ENCODE assay signal across 9 cellular contexts in genomic region chr4:101192244-101192643, GRCh38.
DNase-seq lines count a peak whose midpoint lies in the region; ATAC-seq and TF ChIP-seq lines count a peak whose summit lies in the region.
"Had no signal": no experiment of that assay in that cellular context is flagged by ENCODE, and none has a peak within 500 bp of the region (broad histone marks: within the 10 kb centered on the region; RNA-seq: fewer than 3 reads in every experiment).

No MANE protein-coding gene starts in this region.

- no peaks in the 10 kb centered on the region for H3K27me3 Mint-ChIP-seq in immature natural killer cell (ENCODE audit: low read depth in 3 of 3)

- H3K9me1 ChIP-seq in IMR-90 (ENCODE audit: insufficient read depth, low read length): 0 out of 2 replicates have a peak, but pooled peaks cover under 1% of the 10 kb centered on the region

- CTCF ChIA-PET in IMR-90 (lab: Yijun Ruan, JAX): no interaction called here

- H3K27ac ChIP-seq in IMR-90 (ENCODE audit: insufficient read depth, low read length) (no peak overlapping the region), tibial nerve (peak overlapping the region; percentile 37 to 78 (median 59))
- H3K27ac ChIP-seq: epithelial cell of prostate had no signal

- H3K4me1 ChIP-seq in IMR-90 (ENCODE audit: control insufficient read depth, insufficient read depth, low read length): peaks cover 4% of the 10 kb centered on the region
- peaks cover 0 to 47% (median 10%) of the 10 kb centered on the region in 4 donors for H3K4me1 ChIP-seq in tibial nerve

- H2BK5ac ChIP-seq in IMR-90 (ENCODE audit: low read depth, low read length, poor library complexity, severe bottlenecking): no peak overlapping the region

- H2AK5ac ChIP-seq in IMR-90 (ENCODE audit: low read depth, low read length): no peak overlapping the region

- H3K9ac ChIP-seq in IMR-90 (ENCODE audit: low read depth, low read length): no peak overlapping the region

- POLR2A ChIA-PET in IMR-90 (lab: Charles Lee; ENCODE audit: unreplicated experiment): no interaction called here

- H3K27me3 ChIP-seq in IMR-90 (ENCODE audit: control insufficient read depth, insufficient read depth, low read length): no peaks in the 10 kb centered on the region
- no peaks in the 10 kb centered on the region for H3K27me3 ChIP-seq in tibial nerve

- intact Hi-C loops in IMR-90 (cut with micrococcal nuclease): no loop called here

- ATAC-seq in GM21528 (IDR thresholded peaks at IDR 0.05; ENCODE audit: low FRiP score, unreplicated experiment): peak; percentile 84
- ATAC-seq in IMR-90 (ENCODE audit: low read depth): peak; percentile 34
- no peak for ATAC-seq in HG02973 (IDR thresholded peaks at IDR 0.05; ENCODE audit: unreplicated experiment)

- no peak for TF ChIP-seq EP300 in tibial nerve (IDR thresholded peaks at IDR 0.05)

- H2BK20ac ChIP-seq in IMR-90 (ENCODE audit: low read depth, low read length): no peak overlapping the region

- H2AK9ac ChIP-seq in IMR-90 (replicated peaks; ENCODE audit: low read depth, low read length, poor library complexity): no peak overlapping the region

- TF ChIP-seq RAD21 in IMR-90 (IDR thresholded peaks at IDR 0.05; ENCODE audit: low read length): no peak

- H4K20me1 ChIP-seq in IMR-90 (ENCODE audit: insufficient read depth, low read length): no peaks in the 10 kb centered on the region

- no peak for DNase-seq in IMR-90
- DNase-seq in immature natural killer cell: no peak
- DNase-seq in tibial nerve (ENCODE audit: low spot score in 2 of 2): no peak
- no peak for DNase-seq in foreskin melanocyte
- no peak for DNase-seq in NCI-H774 (lab: John Stamatoyannopoulos, UW)
- DNase-seq: NK-92 treated with Interleukin-12 subunit alpha and Interleukin-12 subunit beta, amount 100 ng/mL, for 24 hours had no signal

- dilution Hi-C loops in IMR-90 (cut with HindIII; ENCODE audit: low sequenced_read_pairs, unreplicated experiment): no loop called here

- H2BK15ac ChIP-seq in IMR-90 (ENCODE audit: low read depth, low read length): no peak overlapping the region

- H3K18ac ChIP-seq in IMR-90 (ENCODE audit: low read depth, low read length): no peak overlapping the region

- peak overlapping the region; percentile 10; the same call in 1 of the 2 replicates for H3K4me2 ChIP-seq in IMR-90 (ENCODE audit: low read depth, low read length)

- no peak overlapping the region for H2AFZ ChIP-seq in IMR-90 (replicated peaks; ENCODE audit: low read length, poor library complexity)

- no peaks in the 10 kb centered on the region for H3K9me3 Mint-ChIP-seq in immature natural killer cell

- no peak overlapping the region for H2BK120ac ChIP-seq in IMR-90 (ENCODE audit: low read depth, low read length)

- H3K14ac ChIP-seq in IMR-90 (replicated peaks; ENCODE audit: low read depth, low read length): no peak overlapping the region

- no peak overlapping the region for H4K8ac ChIP-seq in IMR-90 (ENCODE audit: low read depth in 2 of 2, low read length in 2 of 2)

- no peak overlapping the region for H3K4ac ChIP-seq in IMR-90 (ENCODE audit: low read depth, low read length)

- H4K5ac ChIP-seq in IMR-90 (ENCODE audit: low read depth, low read length): no peak overlapping the region

- H3K56ac ChIP-seq in IMR-90 (ENCODE audit: extremely low read depth, insufficient read depth, low read length): no peak overlapping the region

- no peaks in the 10 kb centered on the region for H3K36me3 ChIP-seq in IMR-90 (ENCODE audit: control insufficient read depth, insufficient read depth, low read length)
- H3K36me3 ChIP-seq in tibial nerve: peaks cover 0 to 10% (median 0%) of the 10 kb centered on the region in 3 donors

- in situ Hi-C loops in IMR-90 (cut with MboI; ENCODE audit: low sequenced_read_pairs): no loop called here

- H3K79me1 ChIP-seq in IMR-90 (ENCODE audit: low read depth in 1 of 2, low read length in 2 of 2): peaks cover 22 to 31% of the 10 kb centered on the region in 2 experiments

- H3K4me3 ChIP-seq in IMR-90 (ENCODE audit: insufficient read depth, low read depth, low read length) (no peak overlapping the region), tibial nerve (peak overlapping the region in 1 of 4 donors; percentile 4)

- H4K91ac ChIP-seq in IMR-90 (ENCODE audit: insufficient read depth, low read depth, low read length): no peak overlapping the region

- TF ChIP-seq POLR2A in IMR-90 (IDR thresholded peaks at IDR 0.05; ENCODE audit: low read depth, low read length) (no peak), tibial nerve (IDR thresholded peaks at IDR 0.05) (no peak)

- no TSS peak for BruUV-seq in IMR-90 (replicated peaks; lab: Mats Ljungman, UMichigan)

- TF ChIP-seq CTCF in IMR-90 (conservative IDR thresholded peaks at IDR 0.05; ENCODE audit: low read depth, low read length) (no peak), tibial nerve (IDR thresholded peaks at IDR 0.05) (no peak)

- peaks cover 44 to 80% of the 10 kb centered on the region in 2 donors for H3K4me1 Mint-ChIP-seq in immature natural killer cell

- peak overlapping the region in 4 of 6 donors; percentile 3 to 17 (median 10) for H3K27ac Mint-ChIP-seq in immature natural killer cell

- H3K23ac ChIP-seq in IMR-90 (ENCODE audit: low read depth, low read length): no peak overlapping the region

- H3K9me3 ChIP-seq in IMR-90 (ENCODE audit: control insufficient read depth, insufficient read depth, low read length) (no peaks in the 10 kb centered on the region), tibial nerve (no peaks in the 10 kb centered on the region)

- H3K4me3 Mint-ChIP-seq in immature natural killer cell: no peak overlapping the region

- peaks cover 0 to 13% (median 0%) of the 10 kb centered on the region in 3 donors for H3K36me3 Mint-ChIP-seq in immature natural killer cell

TF ChIP-seq in IMR-90, 13 proteins besides CTCF, POLR2A, EP300 and RAD21:
- no peak for TF ChIP-seq CHD1 (IDR thresholded peaks at IDR 0.05; ENCODE audit: low read depth, low read length)
- no peak for TF ChIP-seq MAFK (IDR thresholded peaks at IDR 0.05; ENCODE audit: low read depth, low read length)
